1 cellular context compared by ENCODE assay signal in the genomic region with DNA sequence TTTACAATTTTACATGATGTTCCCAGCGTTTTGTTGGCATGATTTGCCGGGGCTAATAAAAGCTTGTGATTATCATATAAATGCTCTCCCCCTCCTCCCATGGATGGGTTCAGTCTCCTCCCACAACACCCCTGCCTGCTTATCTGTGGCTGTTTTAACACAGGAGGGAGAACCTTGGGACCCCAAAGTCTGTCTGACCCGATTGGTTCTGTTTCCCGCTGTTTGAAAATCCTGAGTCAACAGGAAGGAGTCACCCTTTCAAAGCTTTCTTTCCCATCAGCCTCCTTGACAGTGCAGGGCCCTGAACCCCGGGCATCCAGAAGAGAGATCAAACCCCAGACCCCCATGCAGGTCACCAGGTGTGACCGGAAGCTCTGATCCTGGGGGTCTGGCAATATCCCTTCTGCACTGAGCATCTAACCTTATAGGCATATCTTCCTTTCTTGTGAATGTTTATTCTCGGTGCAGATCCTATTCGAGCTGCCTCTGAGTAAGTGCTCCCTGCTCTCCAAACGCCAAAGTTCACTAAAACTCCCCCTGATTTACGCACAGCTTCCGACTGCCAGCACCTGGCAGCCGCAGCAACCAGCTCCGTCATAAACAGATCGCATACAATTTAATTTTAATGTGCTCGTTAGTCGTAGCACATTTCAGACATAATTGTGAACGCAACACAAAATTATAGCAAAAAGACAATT.
TF ChIP-seq lines count a peak whose summit lies in the region.

No MANE protein-coding gene starts in this region.

TF ChIP-seq in GM23338, 12 proteins besides CTCF, POLR2A, EP300 and RAD21 (continued from another document):
- TF ChIP-seq, protein P1, sequence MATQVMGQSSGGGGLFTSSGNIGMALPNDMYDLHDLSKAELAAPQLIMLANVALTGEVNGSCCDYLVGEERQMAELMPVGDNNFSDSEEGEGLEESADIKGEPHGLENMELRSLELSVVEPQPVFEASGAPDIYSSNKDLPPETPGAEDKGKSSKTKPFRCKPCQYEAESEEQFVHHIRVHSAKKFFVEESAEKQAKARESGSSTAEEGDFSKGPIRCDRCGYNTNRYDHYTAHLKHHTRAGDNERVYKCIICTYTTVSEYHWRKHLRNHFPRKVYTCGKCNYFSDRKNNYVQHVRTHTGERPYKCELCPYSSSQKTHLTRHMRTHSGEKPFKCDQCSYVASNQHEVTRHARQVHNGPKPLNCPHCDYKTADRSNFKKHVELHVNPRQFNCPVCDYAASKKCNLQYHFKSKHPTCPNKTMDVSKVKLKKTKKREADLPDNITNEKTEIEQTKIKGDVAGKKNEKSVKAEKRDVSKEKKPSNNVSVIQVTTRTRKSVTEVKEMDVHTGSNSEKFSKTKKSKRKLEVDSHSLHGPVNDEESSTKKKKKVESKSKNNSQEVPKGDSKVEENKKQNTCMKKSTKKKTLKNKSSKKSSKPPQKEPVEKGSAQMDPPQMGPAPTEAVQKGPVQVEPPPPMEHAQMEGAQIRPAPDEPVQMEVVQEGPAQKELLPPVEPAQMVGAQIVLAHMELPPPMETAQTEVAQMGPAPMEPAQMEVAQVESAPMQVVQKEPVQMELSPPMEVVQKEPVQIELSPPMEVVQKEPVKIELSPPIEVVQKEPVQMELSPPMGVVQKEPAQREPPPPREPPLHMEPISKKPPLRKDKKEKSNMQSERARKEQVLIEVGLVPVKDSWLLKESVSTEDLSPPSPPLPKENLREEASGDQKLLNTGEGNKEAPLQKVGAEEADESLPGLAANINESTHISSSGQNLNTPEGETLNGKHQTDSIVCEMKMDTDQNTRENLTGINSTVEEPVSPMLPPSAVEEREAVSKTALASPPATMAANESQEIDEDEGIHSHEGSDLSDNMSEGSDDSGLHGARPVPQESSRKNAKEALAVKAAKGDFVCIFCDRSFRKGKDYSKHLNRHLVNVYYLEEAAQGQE (IDR thresholded peaks at IDR 0.05; ENCODE audit: unreplicated experiment) = no peak
- TF ChIP-seq, protein P2, sequence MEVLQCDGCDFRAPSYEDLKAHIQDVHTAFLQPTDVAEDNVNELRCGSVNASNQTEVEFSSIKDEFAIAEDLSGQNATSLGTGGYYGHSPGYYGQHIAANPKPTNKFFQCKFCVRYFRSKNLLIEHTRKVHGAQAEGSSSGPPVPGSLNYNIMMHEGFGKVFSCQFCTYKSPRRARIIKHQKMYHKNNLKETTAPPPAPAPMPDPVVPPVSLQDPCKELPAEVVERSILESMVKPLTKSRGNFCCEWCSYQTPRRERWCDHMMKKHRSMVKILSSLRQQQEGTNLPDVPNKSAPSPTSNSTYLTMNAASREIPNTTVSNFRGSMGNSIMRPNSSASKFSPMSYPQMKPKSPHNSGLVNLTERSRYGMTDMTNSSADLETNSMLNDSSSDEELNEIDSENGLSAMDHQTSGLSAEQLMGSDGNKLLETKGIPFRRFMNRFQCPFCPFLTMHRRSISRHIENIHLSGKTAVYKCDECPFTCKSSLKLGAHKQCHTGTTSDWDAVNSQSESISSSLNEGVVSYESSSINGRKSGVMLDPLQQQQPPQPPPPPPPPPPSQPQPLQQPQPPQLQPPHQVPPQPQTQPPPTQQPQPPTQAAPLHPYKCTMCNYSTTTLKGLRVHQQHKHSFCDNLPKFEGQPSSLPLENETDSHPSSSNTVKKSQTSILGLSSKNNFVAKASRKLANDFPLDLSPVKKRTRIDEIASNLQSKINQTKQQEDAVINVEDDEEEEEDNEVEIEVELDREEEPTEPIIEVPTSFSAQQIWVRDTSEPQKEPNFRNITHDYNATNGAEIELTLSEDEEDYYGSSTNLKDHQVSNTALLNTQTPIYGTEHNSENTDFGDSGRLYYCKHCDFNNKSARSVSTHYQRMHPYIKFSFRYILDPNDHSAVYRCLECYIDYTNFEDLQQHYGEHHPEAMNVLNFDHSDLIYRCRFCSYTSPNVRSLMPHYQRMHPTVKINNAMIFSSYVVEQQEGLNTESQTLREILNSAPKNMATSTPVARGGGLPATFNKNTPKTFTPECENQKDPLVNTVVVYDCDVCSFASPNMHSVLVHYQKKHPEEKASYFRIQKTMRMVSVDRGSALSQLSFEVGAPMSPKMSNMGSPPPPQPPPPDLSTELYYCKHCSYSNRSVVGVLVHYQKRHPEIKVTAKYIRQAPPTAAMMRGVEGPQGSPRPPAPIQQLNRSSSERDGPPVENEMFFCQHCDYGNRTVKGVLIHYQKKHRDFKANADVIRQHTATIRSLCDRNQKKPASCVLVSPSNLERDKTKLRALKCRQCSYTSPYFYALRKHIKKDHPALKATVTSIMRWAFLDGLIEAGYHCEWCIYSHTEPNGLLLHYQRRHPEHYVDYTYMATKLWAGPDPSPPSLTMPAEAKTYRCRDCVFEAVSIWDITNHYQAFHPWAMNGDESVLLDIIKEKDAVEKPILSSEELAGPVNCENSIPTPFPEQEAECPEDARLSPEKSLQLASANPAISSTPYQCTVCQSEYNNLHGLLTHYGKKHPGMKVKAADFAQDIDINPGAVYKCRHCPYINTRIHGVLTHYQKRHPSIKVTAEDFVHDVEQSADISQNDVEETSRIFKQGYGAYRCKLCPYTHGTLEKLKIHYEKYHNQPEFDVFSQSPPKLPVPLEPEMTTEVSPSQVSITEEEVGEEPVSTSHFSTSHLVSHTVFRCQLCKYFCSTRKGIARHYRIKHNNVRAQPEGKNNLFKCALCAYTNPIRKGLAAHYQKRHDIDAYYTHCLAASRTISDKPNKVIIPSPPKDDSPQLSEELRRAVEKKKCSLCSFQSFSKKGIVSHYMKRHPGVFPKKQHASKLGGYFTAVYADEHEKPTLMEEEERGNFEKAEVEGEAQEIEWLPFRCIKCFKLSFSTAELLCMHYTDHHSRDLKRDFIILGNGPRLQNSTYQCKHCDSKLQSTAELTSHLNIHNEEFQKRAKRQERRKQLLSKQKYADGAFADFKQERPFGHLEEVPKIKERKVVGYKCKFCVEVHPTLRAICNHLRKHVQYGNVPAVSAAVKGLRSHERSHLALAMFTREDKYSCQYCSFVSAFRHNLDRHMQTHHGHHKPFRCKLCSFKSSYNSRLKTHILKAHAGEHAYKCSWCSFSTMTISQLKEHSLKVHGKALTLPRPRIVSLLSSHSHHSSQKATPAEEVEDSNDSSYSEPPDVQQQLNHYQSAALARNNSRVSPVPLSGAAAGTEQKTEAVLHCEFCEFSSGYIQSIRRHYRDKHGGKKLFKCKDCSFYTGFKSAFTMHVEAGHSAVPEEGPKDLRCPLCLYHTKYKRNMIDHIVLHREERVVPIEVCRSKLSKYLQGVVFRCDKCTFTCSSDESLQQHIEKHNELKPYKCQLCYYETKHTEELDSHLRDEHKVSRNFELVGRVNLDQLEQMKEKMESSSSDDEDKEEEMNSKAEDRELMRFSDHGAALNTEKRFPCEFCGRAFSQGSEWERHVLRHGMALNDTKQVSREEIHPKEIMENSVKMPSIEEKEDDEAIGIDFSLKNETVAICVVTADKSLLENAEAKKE (CRISPR knock-in tag; IDR thresholded peaks at IDR 0.05) = no peak
- TF ChIP-seq EZH2phosphoT487 (IDR thresholded peaks at IDR 0.05; ENCODE audit: unreplicated experiment) (no peak), EZH2 (IDR thresholded peaks at IDR 0.05; ENCODE audit: low read depth, unreplicated experiment) (no peak), CREB1 (CRISPR knock-in tag; IDR thresholded peaks at IDR 0.05; ENCODE audit: low read depth) (no peak), ZNF114 (CRISPR knock-in tag; IDR thresholded peaks at IDR 0.05) (no peak)
- TF ChIP-seq, protein P3, sequence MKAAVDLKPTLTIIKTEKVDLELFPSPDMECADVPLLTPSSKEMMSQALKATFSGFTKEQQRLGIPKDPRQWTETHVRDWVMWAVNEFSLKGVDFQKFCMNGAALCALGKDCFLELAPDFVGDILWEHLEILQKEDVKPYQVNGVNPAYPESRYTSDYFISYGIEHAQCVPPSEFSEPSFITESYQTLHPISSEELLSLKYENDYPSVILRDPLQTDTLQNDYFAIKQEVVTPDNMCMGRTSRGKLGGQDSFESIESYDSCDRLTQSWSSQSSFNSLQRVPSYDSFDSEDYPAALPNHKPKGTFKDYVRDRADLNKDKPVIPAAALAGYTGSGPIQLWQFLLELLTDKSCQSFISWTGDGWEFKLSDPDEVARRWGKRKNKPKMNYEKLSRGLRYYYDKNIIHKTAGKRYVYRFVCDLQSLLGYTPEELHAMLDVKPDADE (IDR thresholded peaks at IDR 0.05) = no peak
TF ChIP-seq in GM23338: peak in this region for 0.
